ENCODE assay signal across 18 cellular contexts in genomic region chr22:44545773-44546172, GRCh38. TPM values are rescaled to one million over a fixed set of nuclear protein-coding genes. Genes with fewer than 3 reads are reported as not detected.
A peak's percentile ranks its signal among the peaks of the same experiment; 100 is the strongest.
DNase-seq lines count a peak whose midpoint lies in the region; ATAC-seq, FAIRE-seq and TF ChIP-seq lines count a peak whose summit lies in the region.
"Had no signal": no experiment of that assay in that cellular context is flagged by ENCODE, and none has a peak within 500 bp of the region (broad histone marks: within the 10 kb centered on the region; RNA-seq: fewer than 3 reads in every experiment).

No MANE protein-coding gene starts in this region.

- no peak overlapping the region for H3K23ac ChIP-seq in H1 (ENCODE audit: insufficient read length)

- 91% methylated on average over 8 of the region's 8 CpGs; no CpG with 5 or more reads in 1 of the 2 experiments for WGBS in H1 (ENCODE audit: extremely low coverage in 1 of 2, insufficient coverage in 1 of 2, insufficient read length in 1 of 2, insufficient replicate concordance in 2 of 2, low coverage in 1 of 2, low lambda C conversion rate in 2 of 2, missing lambda C conversion rate in 1 of 2), 2 experiments

- no peaks in the 10 kb centered on the region for H3K9me3 ChIP-seq in H1 (ENCODE audit: insufficient read depth in 2 of 2, low read depth in 1 of 2, low read length in 1 of 2)
- no peaks in the 10 kb centered on the region for H3K9me3 ChIP-seq in CD8-positive, alpha-beta T cell (ENCODE audit: low read length)

- H3K4me3 Mint-ChIP-seq in CD8-positive, alpha-beta T cell: no peak overlapping the region
- H3K4me3 Mint-ChIP-seq: B cell; CD4-positive, alpha-beta T cell had no signal

- peaks cover 2% of the 10 kb centered on the region for H3K4me1 Mint-ChIP-seq in CD8-positive, alpha-beta T cell (ENCODE audit: low read depth)

- H3K27me3 Mint-ChIP-seq in CD8-positive, alpha-beta T cell (ENCODE audit: low read depth): peaks cover 5% of the 10 kb centered on the region

- no peaks in the 10 kb centered on the region for H3K9me3 Mint-ChIP-seq in CD8-positive, alpha-beta T cell
- H3K9me3 Mint-ChIP-seq: CD4-positive, alpha-beta T cell had no signal

- peak overlapping the region; percentile 43; the same call in 1 of the 2 replicates for H2BK20ac ChIP-seq in H1 (ENCODE audit: low read length)

- H2BK120ac ChIP-seq in H1 (replicated peaks; ENCODE audit: low read depth, low read length): no peak overlapping the region

- no peak overlapping the region for H2AFZ ChIP-seq in H1 (ENCODE audit: low read length)

- H4K8ac ChIP-seq in H1 (ENCODE audit: extremely low read depth, insufficient read depth, low read length): no peak overlapping the region

- H3K9ac ChIP-seq in H1 (replicated peaks in 1 of 4; ENCODE audit: extremely low read depth in 1 of 4, low read depth in 3 of 4, low read length in 3 of 4): no peak overlapping the region

- H3K56ac ChIP-seq in H1 (replicated peaks; ENCODE audit: insufficient read length, low read depth, low read length): no peak overlapping the region

- no peak for TF ChIP-seq EP300 in H1 (IDR thresholded peaks at IDR 0.05; ENCODE audit: borderline replicate concordance in 1 of 2, low read depth in 2 of 2, low read length in 2 of 2)

- no peak overlapping the region for H4K91ac ChIP-seq in H1 (replicated peaks; ENCODE audit: insufficient read length, low read length)

- intact Hi-C loops in cardiac septum (cut with DNase I): no loop called here
- intact Hi-C loops in Right ventricle myocardium inferior (cut with DNase I): no loop called here
- intact Hi-C loops in posterior vena cava (cut with DNase I): no loop called here
- intact Hi-C loops in CD8-positive, alpha-beta T cell (cut with DNase I, micrococcal nuclease): no loop called here

- no peak for FAIRE-seq in H1 (lab: Jason Lieb, UNC)
- FAIRE-seq: A204.1, GM12892, H54, HepG2, HTR-8/SVneo had no signal

- H3K36me3 Mint-ChIP-seq in CD8-positive, alpha-beta T cell: no peaks in the 10 kb centered on the region

- ATAC-seq in Right ventricle myocardium inferior: no peak
- ATAC-seq in GM18517 (IDR thresholded peaks at IDR 0.05; ENCODE audit: unreplicated experiment): no peak
- no peak for ATAC-seq in omental fat pad (ENCODE audit: low FRiP score)
- ATAC-seq in CD8-positive, alpha-beta T cell: no peak
- ATAC-seq: HCT116, HepG2 had no signal

- no peaks in the 10 kb centered on the region for H3K23me2 ChIP-seq in H1 (ENCODE audit: low read depth, low read length)

- TF ChIP-seq CTCF in H1 (IDR thresholded peaks at IDR 0.05; ENCODE audit: control extremely low read depth in 1 of 3, insufficient read depth in 1 of 3, low read depth in 1 of 3, low read length in 3 of 3): no peak
- no peak for TF ChIP-seq CTCF in omental fat pad (IDR thresholded peaks at IDR 0.05)
- no peak for TF ChIP-seq CTCF in CD8-positive, alpha-beta T cell (IDR thresholded peaks at IDR 0.05)

- TF ChIP-seq POLR2A in H1 (IDR thresholded peaks at IDR 0.05; ENCODE audit: control extremely low read depth in 1 of 2, low read depth in 2 of 2, low read length in 2 of 2): no peak

- H3K4me1 ChIP-seq in H1 (replicated peaks in 1 of 4; ENCODE audit: control insufficient read depth in 3 of 4, insufficient read depth in 4 of 4, low read length in 3 of 4): peaks cover 0 to 18% (median 8%) of the 10 kb centered on the region in 4 experiments; a peak in 5 of 7 replicates
- H3K4me1 ChIP-seq in CD8-positive, alpha-beta T cell (ENCODE audit: insufficient read depth, low read length): no peaks in the 10 kb centered on the region

- POLR2A ChIA-PET in H1 (lab: Charles Lee; ENCODE audit: partially characterized antibody): no interaction called here
- POLR2A ChIA-PET in CD8-positive, alpha-beta T cell (lab: Charles Lee): interaction anchor here (0.6 kb wide), 1 partner anchor 308 kb away, joined by 3 read pairs; no protein-coding TSS in a partner anchor

- no peaks in the 10 kb centered on the region for H3K27me3 ChIP-seq in H1 (replicated peaks in 1 of 4; ENCODE audit: control insufficient read depth in 3 of 4, extremely low read depth in 1 of 4, insufficient read depth in 3 of 4, low read length in 3 of 4)
- no peaks in the 10 kb centered on the region for H3K27me3 ChIP-seq in CD8-positive, alpha-beta T cell (ENCODE audit: insufficient read depth, low read length)

- no peak overlapping the region for H3K14ac ChIP-seq in H1 (ENCODE audit: insufficient read length)

- peak; percentile 27 for DNase-seq in cardiac septum (ENCODE audit: low spot score)
- DNase-seq in Right ventricle myocardium inferior (ENCODE audit: missing footprints): no peak
- DNase-seq in H1 (ENCODE audit: low read depth in 1 of 2, low spot score in 2 of 2): no peak
- peak; percentile 30 for DNase-seq in posterior vena cava (ENCODE audit: low spot score)
- no peak for DNase-seq in omental fat pad (ENCODE audit: low spot score)
- no peak for DNase-seq in CD8-positive, alpha-beta T cell
- DNase-seq: C1 segment of cervical spinal cord; CD4-positive, alpha-beta T cell; DMS79; GDM1 had no signal

- H2BK12ac ChIP-seq in H1 (ENCODE audit: low read depth, low read length): 0 out of 2 replicates have a peak overlapping the region, but pooled peaks have one; percentile 87

- no peak overlapping the region for H3K4me2 ChIP-seq in H1 (ENCODE audit: insufficient read depth in 1 of 2, low read depth in 2 of 2, low read length in 2 of 2)

- H2BK15ac ChIP-seq in H1 (ENCODE audit: low read length): no peak overlapping the region

- no peak for TF ChIP-seq RAD21 in H1 (IDR thresholded peaks at IDR 0.05 in 1 of 2, conservative IDR thresholded peaks at IDR 0.05 in 1 of 2; ENCODE audit: low read depth in 2 of 2, low read length in 2 of 2)

- no peak overlapping the region for H3K4me3 ChIP-seq in H1 (ENCODE audit: extremely low read depth in 1 of 4, insufficient read depth in 2 of 4, low read depth in 3 of 4, low read length in 4 of 4)
- no peak overlapping the region for H3K4me3 ChIP-seq in CD8-positive, alpha-beta T cell (ENCODE audit: low read depth, low read length)

- H4K20me1 ChIP-seq in H1 (replicated peaks in 1 of 2; ENCODE audit: control insufficient read depth in 1 of 2, insufficient read depth in 2 of 2, low read length in 2 of 2): no peaks in the 10 kb centered on the region

- no peak overlapping the region for H3K4ac ChIP-seq in H1 (replicated peaks; ENCODE audit: insufficient read length, low read depth, low read length)

- no peak overlapping the region for H2AK5ac ChIP-seq in H1 (ENCODE audit: low read depth, low read length)

- no peak overlapping the region for H3K18ac ChIP-seq in H1 (ENCODE audit: extremely low read depth, low read length)

- no peaks in the 10 kb centered on the region for H3K79me2 ChIP-seq in H1 (ENCODE audit: control insufficient read depth in 1 of 2, insufficient read depth in 2 of 2, low read length in 2 of 2)

- no peak overlapping the region for H3K27ac Mint-ChIP-seq in CD8-positive, alpha-beta T cell
- H3K27ac Mint-ChIP-seq: B cell; CD4-positive, alpha-beta T cell had no signal

- H3K36me3 ChIP-seq in H1 (ENCODE audit: control insufficient read depth in 2 of 4, insufficient read depth in 4 of 4, low read length in 3 of 4): no peaks in the 10 kb centered on the region
- no peaks in the 10 kb centered on the region for H3K36me3 ChIP-seq in CD8-positive, alpha-beta T cell (ENCODE audit: insufficient read depth, low read length)

- H3K27ac ChIP-seq in H1 (ENCODE audit: low read depth, low read length): no peak overlapping the region
- H3K27ac ChIP-seq in CD8-positive, alpha-beta T cell (ENCODE audit: low read depth, low read length): no peak overlapping the region

- no peak overlapping the region for H4K5ac ChIP-seq in H1 (ENCODE audit: insufficient read length, low read depth, low read length)

- H3K79me1 ChIP-seq in H1 (ENCODE audit: low read depth, low read length): no peaks in the 10 kb centered on the region

- no peak overlapping the region for H2BK5ac ChIP-seq in H1 (ENCODE audit: low read depth, low read length)

- CTCF ChIA-PET in H1 (lab: Charles Lee; ENCODE audit: partially characterized antibody): interaction anchor here (1.2 to 2.2 kb wide), 6 partner anchors 8 to 553 kb away, joined by 3 to 8 read pairs (median 6); no protein-coding TSS in a partner anchor
- CTCF ChIA-PET in CD8-positive, alpha-beta T cell (lab: Charles Lee): interaction anchor here (0.6 to 0.7 kb wide), 2 partner anchors 13 to 80 kb away, joined by 3 read pairs; no protein-coding TSS in a partner anchor

TF ChIP-seq in H1, 55 proteins besides CTCF, POLR2A, EP300 and RAD21:
- TF ChIP-seq JUN (IDR thresholded peaks at IDR 0.05; ENCODE audit: low read depth, low read length) (no peak), POLR2AphosphoS5 (IDR thresholded peaks at IDR 0.05; ENCODE audit: low read depth, low read length) (no peak), ATF3 (IDR thresholded peaks at IDR 0.05; ENCODE audit: insufficient read depth, low read depth, low read length) (no peak), BRCA1 (IDR thresholded peaks at IDR 0.05; ENCODE audit: low read depth, low read length) (no peak)
TF ChIP-seq in H1: peak in this region for 0.

RNA-seq across cellular contexts. Expression of gene RTL6, which starts 47.7 kb away (rescaled TPM):
- total RNA-seq in cardiac septum: 25.6 TPM
- 26.2 TPM for total RNA-seq in Right ventricle myocardium inferior
- 27.5 and 28.3 TPM in 2 replicates for total RNA-seq in H1 (2021; fragmentation: NEBNext Ultra II Directional; extraction: Animal tissue kit (Norgen Biotek cat#: 25700))
- polyA plus RNA-seq in H1 (2011; rRNA removed): 16.4 and 22.9 TPM in 2 replicates
- polyA plus RNA-seq in H1 (2011; cell fraction: cytosol; rRNA removed): 18.9 TPM
- polyA plus RNA-seq in H1 (2011; cell fraction: nucleus; rRNA removed): 17.0 TPM
- polyA plus RNA-seq in H1 (2012, experiment 1 of 2): 18.5 to 21.0 TPM (median 20.5 TPM) in 4 replicates
- 16.6 TPM for polyA plus RNA-seq in H1 (2012, experiment 2 of 2)
- 11.5 TPM for polyA plus RNA-seq in H1 (2013, experiment 1 of 2)
- 11.9 TPM for polyA plus RNA-seq in H1 (2013, experiment 2 of 2)
- 46.1 and 52.6 TPM in 2 replicates for polyA minus RNA-seq in H1 (2011; rRNA and poly(A)+ RNA removed)
- 24.7 TPM for polyA minus RNA-seq in H1 (2011; cell fraction: cytosol; rRNA and poly(A)+ RNA removed)
- polyA minus RNA-seq in H1 (2011; cell fraction: nucleus; rRNA and poly(A)+ RNA removed): 28.3 TPM
- total RNA-seq in posterior vena cava: 10 to 100 TPM; 18.2 to 21.1 TPM
- total RNA-seq in omental fat pad: 10 to 100 TPM; 17.7 to 38.2 (median 25.7) TPM
- total RNA-seq in CD8-positive, alpha-beta T cell: 10 to 100 TPM; 11.4 to 12.3 TPM
- total RNA-seq: HepG2 had no signal
- polyA plus RNA-seq: HepG2 had no signal

Comparison
In these comparisons a context has a peak if more than half of its experiments do, and no peak if none do; other contexts are left out.
1. DNase-seq: peak in cardiac septum (single experiment) and posterior vena cava (single experiment); none in Right ventricle myocardium inferior (single experiment), H1 (0 of 2), omental fat pad (single experiment) and CD8-positive, alpha-beta T cell (0 of 7).